Comparison of ENCODE assay signal across 9 cellular contexts in the genomic region with DNA sequence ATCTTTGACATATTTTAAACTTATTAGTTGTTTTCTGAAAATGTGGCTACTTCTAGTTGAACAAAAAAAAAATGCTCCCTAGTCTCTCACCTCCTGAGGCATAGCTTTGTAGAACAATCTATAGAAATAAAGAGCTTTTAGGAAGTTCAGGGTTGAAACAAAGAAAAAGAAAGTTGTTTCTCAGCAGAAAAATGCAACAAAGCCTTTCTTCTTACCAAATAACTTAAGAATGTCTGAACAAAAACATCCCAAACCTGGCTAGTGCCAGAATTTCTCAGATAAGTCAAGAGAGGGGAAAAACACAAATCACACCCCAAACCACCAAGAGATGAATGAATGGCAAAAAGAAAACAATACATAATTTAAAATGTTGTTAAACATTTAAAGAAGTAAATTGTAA.
DNase-seq lines count a peak whose midpoint lies in the region; ATAC-seq and TF ChIP-seq lines count a peak whose summit lies in the region.
"Had no signal": no experiment of that assay in that cellular context is flagged by ENCODE, and none has a peak within 500 bp of the region (broad histone marks: within the 10 kb centered on the region; RNA-seq: fewer than 3 reads in every experiment).

No MANE protein-coding gene starts in this region.

- POLR2A ChIA-PET in naive thymus-derived CD8-positive, alpha-beta T cell (lab: Charles Lee), result interaction anchor here (2.0 kb wide), 1 partner anchor 9 kb away, joined by 6 read pairs; no protein-coding TSS in a partner anchor

- no peaks in the 10 kb centered on the region for H3K27me3 Mint-ChIP-seq in stimulated activated naive CD8-positive, alpha-beta T cell treated with anti-CD3 and anti-CD28 coated beads, Interleukin-15, Interleukin-2, amounts not matched to agents 100 ng/mL and 50 ng/mL, for 24 hours
- H3K27me3 Mint-ChIP-seq in stimulated activated naive CD8-positive, alpha-beta T cell treated with anti-CD3 and anti-CD28 coated beads, Interleukin-15, amount 100 ng/mL, for 72 hours, result no peaks in the 10 kb centered on the region
- H3K27me3 Mint-ChIP-seq in chondrocyte (ENCODE audit: low read depth) (no peaks in the 10 kb centered on the region), neural progenitor cell (ENCODE audit: insufficient read depth, low read depth) (peaks cover 2% of the 10 kb centered on the region)
- no peaks in the 10 kb centered on the region for H3K27me3 Mint-ChIP-seq in naive thymus-derived CD8-positive, alpha-beta T cell

- no peaks in the 10 kb centered on the region for H3K79me2 ChIP-seq in neural progenitor cell (ENCODE audit: low read depth)

- H3K27ac ChIP-seq in neural progenitor cell, result no peak overlapping the region

- peak overlapping the region; percentile 62 for H3K27ac Mint-ChIP-seq in stimulated activated naive CD8-positive, alpha-beta T cell treated with anti-CD3 and anti-CD28 coated beads, Interleukin-15, Interleukin-2, amounts not matched to agents 100 ng/mL and 50 ng/mL, for 24 hours
- H3K27ac Mint-ChIP-seq in stimulated activated naive CD8-positive, alpha-beta T cell treated with anti-CD3 and anti-CD28 coated beads, Interleukin-15, amount 100 ng/mL, for 72 hours, result peak overlapping the region in 1 of 2 donors; percentile 91
- H3K27ac Mint-ChIP-seq in chondrocyte (ENCODE audit: unreplicated experiment) (peak overlapping the region; percentile 99), neural progenitor cell (no peak overlapping the region)
- peak overlapping the region; percentile 70 to 95 (median 85) for H3K27ac Mint-ChIP-seq in naive thymus-derived CD8-positive, alpha-beta T cell

- no peaks in the 10 kb centered on the region for H4K20me1 ChIP-seq in neural progenitor cell (ENCODE audit: low read depth)

- H3K27me3 ChIP-seq in neural progenitor cell, result no peaks in the 10 kb centered on the region

- H3F3A ChIP-seq in neural progenitor cell (ENCODE audit: low read depth), result no peaks in the 10 kb centered on the region

- no peak for DNase-seq in stimulated activated naive CD8-positive, alpha-beta T cell treated with anti-CD3 and anti-CD28 coated beads, Interleukin-15, amount 100 ng/mL, for 72 hours
- DNase-seq in chondrocyte (ENCODE audit: low spot score) (no peak), neural progenitor cell (ENCODE audit: low spot score) (no peak), NCI-H2196 (lab: John Stamatoyannopoulos, UW; ENCODE audit: unreplicated experiment) (no peak), iPS-NIHi7 (ENCODE audit: extremely low spot score) (no peak), COR-L47 (lab: John Stamatoyannopoulos, UW) (no peak)
- DNase-seq in naive thymus-derived CD8-positive, alpha-beta T cell, result no peak
- DNase-seq: H7 had no signal

- no peak for ATAC-seq in stimulated activated naive CD8-positive, alpha-beta T cell treated with anti-CD3 and anti-CD28 coated beads, Interleukin-15, amount 100 ng/mL, for 72 hours
- ATAC-seq in naive thymus-derived CD8-positive, alpha-beta T cell, result peak; percentile 27 to 30

- H3K4me3 ChIP-seq in neural progenitor cell, result no peak overlapping the region

- peaks cover 82% of the 10 kb centered on the region for H3K4me1 Mint-ChIP-seq in stimulated activated naive CD8-positive, alpha-beta T cell treated with anti-CD3 and anti-CD28 coated beads, Interleukin-15, Interleukin-2, amounts not matched to agents 100 ng/mL and 50 ng/mL, for 24 hours (ENCODE audit: low read depth)
- peaks cover 85% of the 10 kb centered on the region for H3K4me1 Mint-ChIP-seq in stimulated activated naive CD8-positive, alpha-beta T cell treated with anti-CD3 and anti-CD28 coated beads, Interleukin-15, amount 100 ng/mL, for 72 hours
- peaks cover 73% of the 10 kb centered on the region for H3K4me1 Mint-ChIP-seq in chondrocyte (ENCODE audit: low read depth)
- H3K4me1 Mint-ChIP-seq in naive thymus-derived CD8-positive, alpha-beta T cell, result peaks cover 35 to 88% (median 83%) of the 10 kb centered on the region in 4 donors
- peaks cover 6% of the 10 kb centered on the region for H3K4me1 Mint-ChIP-seq in neural progenitor cell

- H2AFZ ChIP-seq in neural progenitor cell (replicated peaks), result no peak overlapping the region

- no peaks in the 10 kb centered on the region for H3K36me3 ChIP-seq in neural progenitor cell

- peaks cover 26% of the 10 kb centered on the region for H3K36me3 Mint-ChIP-seq in stimulated activated naive CD8-positive, alpha-beta T cell treated with anti-CD3 and anti-CD28 coated beads, Interleukin-15, Interleukin-2, amounts not matched to agents 100 ng/mL and 50 ng/mL, for 24 hours (ENCODE audit: low read depth)
- H3K36me3 Mint-ChIP-seq in chondrocyte (ENCODE audit: low read depth), result peaks cover 2% of the 10 kb centered on the region
- peaks cover 9 to 31% (median 26%) of the 10 kb centered on the region in 3 donors for H3K36me3 Mint-ChIP-seq in naive thymus-derived CD8-positive, alpha-beta T cell
- peaks cover 10% of the 10 kb centered on the region for H3K36me3 Mint-ChIP-seq in neural progenitor cell

- no peaks in the 10 kb centered on the region for H3K9me3 ChIP-seq in neural progenitor cell (ENCODE audit: low read depth)

- no peaks in the 10 kb centered on the region for H3K4me1 ChIP-seq in neural progenitor cell

- TF ChIP-seq CTCF in chondrocyte (IDR thresholded peaks at IDR 0.05) (no peak), neural progenitor cell (IDR thresholded peaks at IDR 0.05) (no peak)

- no peaks in the 10 kb centered on the region for H3K9me3 Mint-ChIP-seq in stimulated activated naive CD8-positive, alpha-beta T cell treated with anti-CD3 and anti-CD28 coated beads, Interleukin-15, Interleukin-2, amounts not matched to agents 100 ng/mL and 50 ng/mL, for 24 hours
- H3K9me3 Mint-ChIP-seq in stimulated activated naive CD8-positive, alpha-beta T cell treated with anti-CD3 and anti-CD28 coated beads, Interleukin-15, amount 100 ng/mL, for 72 hours, result no peaks in the 10 kb centered on the region
- H3K9me3 Mint-ChIP-seq in chondrocyte (ENCODE audit: low read depth) (no peaks in the 10 kb centered on the region), neural progenitor cell (no peaks in the 10 kb centered on the region)
- H3K9me3 Mint-ChIP-seq in naive thymus-derived CD8-positive, alpha-beta T cell, result peaks cover 0 to 10% (median 0%) of the 10 kb centered on the region in 9 donors

- no peak overlapping the region for H3K9ac ChIP-seq in neural progenitor cell

- no peak overlapping the region for H3K4me3 Mint-ChIP-seq in stimulated activated naive CD8-positive, alpha-beta T cell treated with anti-CD3 and anti-CD28 coated beads, Interleukin-15, Interleukin-2, amounts not matched to agents 100 ng/mL and 50 ng/mL, for 24 hours
- peak overlapping the region in 1 of 2 donors; percentile 34 for H3K4me3 Mint-ChIP-seq in stimulated activated naive CD8-positive, alpha-beta T cell treated with anti-CD3 and anti-CD28 coated beads, Interleukin-15, amount 100 ng/mL, for 72 hours
- H3K4me3 Mint-ChIP-seq in chondrocyte (ENCODE audit: unreplicated experiment), result peak overlapping the region; percentile 16
- H3K4me3 Mint-ChIP-seq in naive thymus-derived CD8-positive, alpha-beta T cell, result peak overlapping the region in 9 of 10 donors; percentile 4 to 63 (median 49)
- H3K4me3 Mint-ChIP-seq in neural progenitor cell, result no peak overlapping the region

- H3K4me2 ChIP-seq in neural progenitor cell, result no peak overlapping the region

Comparison
In these comparisons a context has a peak if more than half of its experiments do, and no peak if none do; other contexts are left out.
1. H3K4me3 Mint-ChIP-seq: peak in chondrocyte (single experiment) and naive thymus-derived CD8-positive, alpha-beta T cell (9 of 10); none in stimulated activated naive CD8-positive, alpha-beta T cell treated with anti-CD3 and anti-CD28 coated beads, Interleukin-15, Interleukin-2, amounts not matched to agents 100 ng/mL and 50 ng/mL, for 24 hours (single experiment) and neural progenitor cell (single experiment).